ENCODE assay signal across 13 cellular contexts in genomic region chr3:72306800-72307341, GRCh38.
DNase-seq lines count a peak whose midpoint lies in the region; TF ChIP-seq lines count a peak whose summit lies in the region.
"Had no signal": no experiment of that assay in that cellular context is flagged by ENCODE, and none has a peak within 500 bp of the region (broad histone marks: within the 10 kb centered on the region; RNA-seq: fewer than 3 reads in every experiment).

No MANE protein-coding gene starts in this region.

- no peak overlapping the region for H3K9ac ChIP-seq in BLaER1 treated with 17β-estradiol and CSF1 and Interleukin-3, amounts not matched to agents 10 nM and 100 nM
- H3K9ac ChIP-seq in SK-N-MC (ENCODE audit: insufficient read length), result no peak overlapping the region

- no peaks in the 10 kb centered on the region for H4K20me1 ChIP-seq in BLaER1 treated with 17β-estradiol and CSF1 and Interleukin-3, amounts not matched to agents 10 nM and 100 nM

- peak overlapping the region in 8 of 11 experiments; percentile 8 to 95 (median 38); a peak in 14 of 22 replicates for H3K4me2 ChIP-seq in BLaER1 treated with 17β-estradiol and CSF1 and Interleukin-3, amounts not matched to agents 10 nM and 100 nM

- no peaks in the 10 kb centered on the region for H3K36me3 ChIP-seq in BLaER1 treated with 17β-estradiol and CSF1 and Interleukin-3, amounts not matched to agents 10 nM and 100 nM
- H3K36me3 ChIP-seq in SK-N-MC (ENCODE audit: insufficient read depth, low read length) (no peaks in the 10 kb centered on the region), left ventricle myocardium inferior (no peaks in the 10 kb centered on the region)
- H3K36me3 ChIP-seq: ascending aorta, ovary, Peyer's patch had no signal

- H3K4me3 ChIP-seq in BLaER1 treated with 17β-estradiol and CSF1 and Interleukin-3, amounts not matched to agents 10 nM and 100 nM, result no peak overlapping the region
- H3K4me3 ChIP-seq in SK-N-MC, result no peak overlapping the region
- H3K4me3 ChIP-seq in left ventricle myocardium inferior, result no peak overlapping the region
- H3K4me3 ChIP-seq: ascending aorta, ovary, Peyer's patch had no signal

- no peaks in the 10 kb centered on the region for H3K9me3 ChIP-seq in BLaER1 treated with 17β-estradiol and CSF1 and Interleukin-3, amounts not matched to agents 10 nM and 100 nM (replicated peaks in 1 of 11)
- H3K9me3 ChIP-seq in SK-N-MC (ENCODE audit: low read depth, low read length) (no peaks in the 10 kb centered on the region), left ventricle myocardium inferior (replicated peaks) (no peaks in the 10 kb centered on the region)
- H3K9me3 ChIP-seq: ascending aorta, ovary, Peyer's patch had no signal

- DNase-seq in NCI-H1436 (lab: John Stamatoyannopoulos, UW) (peak; percentile 59), SK-N-MC (ENCODE audit: low read depth, low spot score) (peak; percentile 48), iPS-NIHi7 (ENCODE audit: extremely low spot score) (peak; percentile 56), left ventricle myocardium inferior (no peak), substantia nigra (lab: John Stamatoyannopoulos, UW) (no peak), amygdala (lab: John Stamatoyannopoulos, UW) (no peak)
- DNase-seq in activated naive CD4-positive, alpha-beta T cell (lab: John Stamatoyannopoulos, UW), result no peak
- DNase-seq: activated CD4-positive, alpha-beta T cell treated with anti-CD3 and anti-CD28 coated beads, Interleukin-2, amount 50 U/mL, for 4 hours; C1 segment of cervical spinal cord; ovary; Peyer's patch had no signal

- intact Hi-C loops in left ventricle myocardium inferior (cut with micrococcal nuclease), result no loop called here

- peaks cover 29 to 53% (median 46%) of the 10 kb centered on the region in 10 experiments for H3K4me1 ChIP-seq in BLaER1 treated with 17β-estradiol and CSF1 and Interleukin-3, amounts not matched to agents 10 nM and 100 nM
- H3K4me1 ChIP-seq in left ventricle myocardium inferior, result peaks cover 29% of the 10 kb centered on the region
- H3K4me1 ChIP-seq: ascending aorta had no signal

- TF ChIP-seq CTCF in left ventricle myocardium inferior (IDR thresholded peaks at IDR 0.05; ENCODE audit: borderline replicate concordance), result no peak

- no peak overlapping the region for H3K27ac ChIP-seq in BLaER1 treated with 17β-estradiol and CSF1 and Interleukin-3, amounts not matched to agents 10 nM and 100 nM
- no peak overlapping the region for H3K27ac ChIP-seq in SK-N-MC
- no peak overlapping the region for H3K27ac ChIP-seq in left ventricle myocardium inferior (replicated peaks)
- no peak overlapping the region for H3K27ac ChIP-seq in substantia nigra (ENCODE audit: low read depth, low read length, poor library complexity, severe bottlenecking)
- H3K27ac ChIP-seq: ascending aorta, ovary, Peyer's patch had no signal

- no peaks in the 10 kb centered on the region for H3K27me3 ChIP-seq in BLaER1 treated with 17β-estradiol and CSF1 and Interleukin-3, amounts not matched to agents 10 nM and 100 nM
- H3K27me3 ChIP-seq in left ventricle myocardium inferior (ENCODE audit: low read depth), result no peaks in the 10 kb centered on the region
- H3K27me3 ChIP-seq: ascending aorta, ovary, Peyer's patch had no signal

Comparison
In these comparisons a context has a peak if more than half of its experiments do, and no peak if none do; other contexts are left out.
1. DNase-seq: peak in NCI-H1436 (single experiment), SK-N-MC (single experiment) and iPS-NIHi7 (single experiment); none in left ventricle myocardium inferior (single experiment), substantia nigra (0 of 49), amygdala (0 of 56) and activated naive CD4-positive, alpha-beta T cell (0 of 4).